Comparison of ENCODE assay signal across 8 cellular contexts in genomic region chr7:142583424-142583823, GRCh38.
DNase-seq lines count a peak whose midpoint lies in the region; ATAC-seq and TF ChIP-seq lines count a peak whose summit lies in the region.

No MANE protein-coding gene starts in this region.

- no peak overlapping the region for H3K27ac Mint-ChIP-seq in CD8-positive, alpha-beta T cell
- H3K27ac Mint-ChIP-seq in activated naive CD8-positive, alpha-beta T cell treated with anti-CD3 and anti-CD28 coated beads, Interleukin-2, amount 50 U/mL, for 24 hours = peak overlapping the region; percentile 42
- peak overlapping the region; percentile 53 for H3K27ac Mint-ChIP-seq in osteocyte (ENCODE audit: unreplicated experiment)

- H3K9me3 Mint-ChIP-seq in CD8-positive, alpha-beta T cell = no peaks in the 10 kb centered on the region
- H3K9me3 Mint-ChIP-seq in activated naive CD8-positive, alpha-beta T cell treated with anti-CD3 and anti-CD28 coated beads, Interleukin-2, amount 50 U/mL, for 24 hours = no peaks in the 10 kb centered on the region
- H3K9me3 Mint-ChIP-seq in osteocyte (ENCODE audit: unreplicated experiment) = no peaks in the 10 kb centered on the region

- H3K4me3 ChIP-seq in CD8-positive, alpha-beta T cell (ENCODE audit: low read depth, low read length) = no peak overlapping the region

- no peaks in the 10 kb centered on the region for H3K27me3 ChIP-seq in CD8-positive, alpha-beta T cell (ENCODE audit: insufficient read depth, low read length)

- no peaks in the 10 kb centered on the region for H3K9me3 ChIP-seq in CD8-positive, alpha-beta T cell (ENCODE audit: low read length)

- CTCF ChIA-PET in CD8-positive, alpha-beta T cell (lab: Charles Lee) = interaction anchor here (0.8 to 1.7 kb wide), 3 partner anchors 25 to 120 kb away, joined by 3 to 7 read pairs (median 3); no protein-coding TSS in a partner anchor

- no peak for TF ChIP-seq CTCF in CD8-positive, alpha-beta T cell (IDR thresholded peaks at IDR 0.05)
- no peak for TF ChIP-seq CTCF in osteocyte (IDR thresholded peaks at IDR 0.05)

- no peaks in the 10 kb centered on the region for H3K36me3 ChIP-seq in CD8-positive, alpha-beta T cell (ENCODE audit: insufficient read depth, low read length)

- H3K27ac ChIP-seq in CD8-positive, alpha-beta T cell (ENCODE audit: low read depth, low read length) = no peak overlapping the region

- POLR2A ChIA-PET in CD8-positive, alpha-beta T cell (lab: Charles Lee) = no interaction called here

- H3K36me3 Mint-ChIP-seq in CD8-positive, alpha-beta T cell = no peaks in the 10 kb centered on the region
- no peaks in the 10 kb centered on the region for H3K36me3 Mint-ChIP-seq in activated naive CD8-positive, alpha-beta T cell treated with anti-CD3 and anti-CD28 coated beads, Interleukin-2, amount 50 U/mL, for 24 hours (ENCODE audit: low read depth)
- no peaks in the 10 kb centered on the region for H3K36me3 Mint-ChIP-seq in osteocyte (ENCODE audit: unreplicated experiment)

- H3K27me3 Mint-ChIP-seq in CD8-positive, alpha-beta T cell (ENCODE audit: low read depth) = no peaks in the 10 kb centered on the region
- no peaks in the 10 kb centered on the region for H3K27me3 Mint-ChIP-seq in activated naive CD8-positive, alpha-beta T cell treated with anti-CD3 and anti-CD28 coated beads, Interleukin-2, amount 50 U/mL, for 24 hours
- no peaks in the 10 kb centered on the region for H3K27me3 Mint-ChIP-seq in osteocyte (ENCODE audit: unreplicated experiment)

- H3K4me3 Mint-ChIP-seq in CD8-positive, alpha-beta T cell = no peak overlapping the region
- no peak overlapping the region for H3K4me3 Mint-ChIP-seq in activated naive CD8-positive, alpha-beta T cell treated with anti-CD3 and anti-CD28 coated beads, Interleukin-2, amount 50 U/mL, for 24 hours
- H3K4me3 Mint-ChIP-seq in osteocyte (ENCODE audit: unreplicated experiment) = no peak overlapping the region

- no peak for DNase-seq in CD8-positive, alpha-beta T cell
- DNase-seq in activated naive CD8-positive, alpha-beta T cell treated with anti-CD3 and anti-CD28 coated beads, Interleukin-2, amount 50 U/mL, for 24 hours = peak; percentile 32
- DNase-seq in osteocyte (ENCODE audit: extremely low spot score, unreplicated experiment) = no peak
- DNase-seq in NOMO-1 (lab: John Stamatoyannopoulos, UW; ENCODE audit: unreplicated experiment in 2 of 2) = no peak
- no peak for DNase-seq in DMS 273 (lab: John Stamatoyannopoulos, UW; ENCODE audit: unreplicated experiment)
- no peak for DNase-seq in NCI-H1694 treated with DMSO at 0.1 percent for 48 hours (lab: John Stamatoyannopoulos, UW)

- H3K4me1 ChIP-seq in CD8-positive, alpha-beta T cell (ENCODE audit: insufficient read depth, low read length) = peaks cover 13% of the 10 kb centered on the region

- intact Hi-C loops in CD8-positive, alpha-beta T cell (cut with DNase I, micrococcal nuclease) = loop anchor here in 1 of 2 experiments (10.0 kb wide), 1 partner anchor 49 kb away; no protein-coding TSS in a partner anchor

- ATAC-seq in CD8-positive, alpha-beta T cell = peak; percentile 43
- ATAC-seq in GM19467 (IDR thresholded peaks at IDR 0.05; ENCODE audit: unreplicated experiment) (peak; percentile 30), HG03469 (IDR thresholded peaks at IDR 0.05; ENCODE audit: unreplicated experiment) (peak; percentile 65)
- peak; percentile 79 for ATAC-seq in activated naive CD8-positive, alpha-beta T cell treated with anti-CD3 and anti-CD28 coated beads, Interleukin-2, amount 50 U/mL, for 24 hours

- H3K4me1 Mint-ChIP-seq in CD8-positive, alpha-beta T cell (ENCODE audit: low read depth) = peaks cover 22% of the 10 kb centered on the region
- H3K4me1 Mint-ChIP-seq in activated naive CD8-positive, alpha-beta T cell treated with anti-CD3 and anti-CD28 coated beads, Interleukin-2, amount 50 U/mL, for 24 hours = peaks cover 36% of the 10 kb centered on the region
- H3K4me1 Mint-ChIP-seq in osteocyte (ENCODE audit: unreplicated experiment) = peaks cover 32% of the 10 kb centered on the region
